11 cellular contexts compared by ENCODE assay signal in the genomic region with DNA sequence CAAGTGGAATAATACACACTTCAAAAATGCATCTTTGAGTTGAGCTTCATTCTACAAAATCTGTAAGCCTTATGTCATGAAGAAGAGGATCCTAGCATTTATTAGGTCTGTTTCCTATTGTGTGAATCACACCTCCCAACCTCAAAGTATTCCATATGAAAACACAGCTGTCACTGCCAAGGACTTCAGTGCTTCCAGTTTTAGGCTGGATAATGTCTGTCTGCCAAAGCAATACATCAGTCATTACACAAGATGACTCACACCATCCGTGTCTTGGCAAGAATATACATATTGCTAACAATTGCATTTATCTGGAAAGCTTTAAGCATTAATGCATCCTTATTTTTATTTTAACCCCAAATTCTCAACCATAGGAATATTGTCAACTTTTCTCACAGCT.
DNase-seq lines count a peak whose midpoint lies in the region; ATAC-seq, FAIRE-seq and TF ChIP-seq lines count a peak whose summit lies in the region.
"Had no signal": no experiment of that assay in that cellular context is flagged by ENCODE, and none has a peak within 500 bp of the region (broad histone marks: within the 10 kb centered on the region; RNA-seq: fewer than 3 reads in every experiment).

No MANE protein-coding gene starts in this region.

- DNase-seq in GM23248 (peak; percentile 0), NCI-H345 treated with DMSO at 0.1 percent for 48 hours (lab: John Stamatoyannopoulos, UW; ENCODE audit: unreplicated experiment) (peak; percentile 16), bronchial epithelial cell (ENCODE audit: low read depth) (peak; percentile 68), neuronal stem cell (ENCODE audit: low spot score) (no peak), erythroblast (lab: John Stamatoyannopoulos, UW) (no peak), esophagus muscularis mucosa (ENCODE audit: extremely low spot score) (no peak), EL (no peak)
- DNase-seq in activated CD8-positive, alpha-beta memory T cell treated with anti-CD3 and anti-CD28 coated beads, Interleukin-2, amount 10 ng/mL, durations not matched to agents 7 days and 5 days = no peak
- DNase-seq: activated CD4-positive, alpha-beta T cell treated with anti-CD3 and anti-CD28 coated beads, Interleukin-2, amount 50 U/mL, for 1 hour; activated gamma-delta T cell treated with Interleukin-2 at 50 U/mL for 16 hours; NCI-H1436 treated with DMSO at 0.1 percent for 48 hours had no signal

- intact Hi-C loops in esophagus muscularis mucosa (cut with DNase I) = no loop called here

- no peak for TF ChIP-seq EP300 in esophagus muscularis mucosa (IDR thresholded peaks at IDR 0.05)

- in situ Hi-C loops in GM23248 (cut with MboI) = no loop called here

- H3K36me3 Mint-ChIP-seq in activated CD8-positive, alpha-beta memory T cell treated with anti-CD3 and anti-CD28 coated beads, Interleukin-2, amount 10 ng/mL, durations not matched to agents 7 days and 5 days = no peaks in the 10 kb centered on the region

- no peak overlapping the region for H3K27ac Mint-ChIP-seq in activated CD8-positive, alpha-beta memory T cell treated with anti-CD3 and anti-CD28 coated beads, Interleukin-2, amount 10 ng/mL, durations not matched to agents 7 days and 5 days

- FAIRE-seq in bronchial epithelial cell (lab: Jason Lieb, UNC) = no peak

- H2AK5ac ChIP-seq in neuronal stem cell (ENCODE audit: low read depth, low read length) = no peak overlapping the region

- H3K4ac ChIP-seq in neuronal stem cell (ENCODE audit: low read length) = no peak overlapping the region

- H4K91ac ChIP-seq in neuronal stem cell (ENCODE audit: low read depth, low read length, poor library complexity) = no peak overlapping the region

- no peak overlapping the region for H3K14ac ChIP-seq in neuronal stem cell (ENCODE audit: low read length)

- no peak overlapping the region for H3K18ac ChIP-seq in neuronal stem cell (ENCODE audit: low read length)

- no peak overlapping the region for H2AFZ ChIP-seq in GM23248
- peak overlapping the region; percentile 22 for H2AFZ ChIP-seq in neuronal stem cell (ENCODE audit: low read length)

- H3K27me3 ChIP-seq in GM23248 (replicated peaks; ENCODE audit: insufficient read depth) (no peaks in the 10 kb centered on the region), bronchial epithelial cell (ENCODE audit: control insufficient read depth, insufficient read depth, low read length) (no peaks in the 10 kb centered on the region), neuronal stem cell (ENCODE audit: control insufficient read depth in 3 of 3, insufficient read depth in 3 of 3, low read depth in 1 of 3, low read length in 3 of 3) (no peaks in the 10 kb centered on the region), esophagus muscularis mucosa (no peaks in the 10 kb centered on the region)

- no peak for ATAC-seq in activated CD8-positive, alpha-beta memory T cell treated with anti-CD3 and anti-CD28 coated beads, Interleukin-2, amount 10 ng/mL, durations not matched to agents 7 days and 5 days

- H3K9ac ChIP-seq in GM23248 = no peak overlapping the region
- no peak overlapping the region for H3K9ac ChIP-seq in neuronal stem cell (ENCODE audit: low read depth, low read length, poor library complexity)

- H3K23ac ChIP-seq in neuronal stem cell (ENCODE audit: low read depth, low read length, poor library complexity) = no peak overlapping the region

- H2BK15ac ChIP-seq in neuronal stem cell (ENCODE audit: low read length) = no peak overlapping the region

- H3K4me3 ChIP-seq in GM23248 = no peak overlapping the region
- H3K4me3 ChIP-seq in bronchial epithelial cell (ENCODE audit: low read depth, low read length) = no peak overlapping the region
- no peak overlapping the region for H3K4me3 ChIP-seq in neuronal stem cell (ENCODE audit: low read length in 2 of 2)
- H3K4me3 ChIP-seq in esophagus muscularis mucosa = no peak overlapping the region

- TF ChIP-seq CTCF in bronchial epithelial cell (IDR thresholded peaks at IDR 0.05; ENCODE audit: insufficient read depth, low read length, severe bottlenecking) = no peak
- no peak for TF ChIP-seq CTCF in esophagus muscularis mucosa (IDR thresholded peaks at IDR 0.05)

- no peaks in the 10 kb centered on the region for H3F3A ChIP-seq in GM23248 (ENCODE audit: insufficient read depth)

- H3K9me2 ChIP-seq in GM23248 (ENCODE audit: insufficient read depth) = no peaks in the 10 kb centered on the region

- no peak overlapping the region for H4K8ac ChIP-seq in neuronal stem cell (ENCODE audit: low read depth, low read length)

- H2BK5ac ChIP-seq in neuronal stem cell (ENCODE audit: low read length) = no peak overlapping the region

- no peaks in the 10 kb centered on the region for H4K20me1 ChIP-seq in GM23248 (ENCODE audit: insufficient read depth)

- WGBS in GM23248 (ENCODE audit: low coverage in 1 of 2, low lambda C conversion rate in 2 of 2, missing lambda C conversion rate in 2 of 2), 2 experiments = 0% methylated on average over 1 of the region's 1 CpG
- no CpG with 5 or more reads among the region's 1 CpG for WGBS in neuronal stem cell (ENCODE audit: extremely low coverage in 2 of 2, insufficient read length in 2 of 2, insufficient replicate concordance in 1 of 2), 2 donors
- WGBS in esophagus muscularis mucosa = 13% methylated on average over 1 of the region's 1 CpG

- CTCF ChIA-PET in activated CD8-positive, alpha-beta memory T cell treated with anti-CD3 and anti-CD28 coated beads, Interleukin-2, amount 10 ng/mL, durations not matched to agents 7 days and 5 days (lab: Charles Lee) = no interaction called here

- H3K4me2 ChIP-seq in GM23248 (ENCODE audit: unreplicated experiment) (no peak overlapping the region), neuronal stem cell (ENCODE audit: insufficient read depth, low read length, poor library complexity, severe bottlenecking) (no peak overlapping the region)

- no peak overlapping the region for H2BK120ac ChIP-seq in neuronal stem cell (ENCODE audit: low read depth, low read length)

- H3K9me3 ChIP-seq in GM23248 (ENCODE audit: low read depth) (peaks cover 5% of the 10 kb centered on the region), neuronal stem cell (replicated peaks in 1 of 2; ENCODE audit: control insufficient read depth in 2 of 2, insufficient read depth in 1 of 2, low read depth in 1 of 2, low read length in 2 of 2) (no peaks in the 10 kb centered on the region), esophagus muscularis mucosa (no peaks in the 10 kb centered on the region)

- H3K4me1 ChIP-seq in GM23248 (ENCODE audit: insufficient read depth) = no peaks in the 10 kb centered on the region
- H3K4me1 ChIP-seq in neuronal stem cell (ENCODE audit: control insufficient read depth in 2 of 2, insufficient read depth in 1 of 2, low read depth in 1 of 2, low read length in 2 of 2) = no peaks in the 10 kb centered on the region
- H3K4me1 ChIP-seq in esophagus muscularis mucosa = peaks cover 0 to 8% (median 3%) of the 10 kb centered on the region in 4 donors

- peaks cover 5% of the 10 kb centered on the region for H3K9me3 Mint-ChIP-seq in activated CD8-positive, alpha-beta memory T cell treated with anti-CD3 and anti-CD28 coated beads, Interleukin-2, amount 10 ng/mL, durations not matched to agents 7 days and 5 days (ENCODE audit: low read depth)

- no peaks in the 10 kb centered on the region for H3K27me3 Mint-ChIP-seq in activated CD8-positive, alpha-beta memory T cell treated with anti-CD3 and anti-CD28 coated beads, Interleukin-2, amount 10 ng/mL, durations not matched to agents 7 days and 5 days

- H3K36me3 ChIP-seq in GM23248 (ENCODE audit: low read depth) (no peaks in the 10 kb centered on the region), bronchial epithelial cell (ENCODE audit: control insufficient read depth, insufficient read depth, low read length) (no peaks in the 10 kb centered on the region), neuronal stem cell (replicated peaks in 1 of 2; ENCODE audit: control insufficient read depth in 2 of 2, insufficient read depth in 2 of 2, low read length in 2 of 2) (no peaks in the 10 kb centered on the region), esophagus muscularis mucosa (no peaks in the 10 kb centered on the region)

- H3K27ac ChIP-seq in GM23248 (no peak overlapping the region), neuronal stem cell (replicated peaks; ENCODE audit: low read length) (no peak overlapping the region), esophagus muscularis mucosa (replicated peaks in 1 of 4) (no peak overlapping the region)

- H3K4me1 Mint-ChIP-seq in activated CD8-positive, alpha-beta memory T cell treated with anti-CD3 and anti-CD28 coated beads, Interleukin-2, amount 10 ng/mL, durations not matched to agents 7 days and 5 days = no peaks in the 10 kb centered on the region

- no peak overlapping the region for H3K4me3 Mint-ChIP-seq in activated CD8-positive, alpha-beta memory T cell treated with anti-CD3 and anti-CD28 coated beads, Interleukin-2, amount 10 ng/mL, durations not matched to agents 7 days and 5 days

- no peaks in the 10 kb centered on the region for H3K79me1 ChIP-seq in neuronal stem cell (ENCODE audit: low read depth, low read length)

- no peak overlapping the region for H2BK12ac ChIP-seq in neuronal stem cell (ENCODE audit: low read length)

- no peak for TF ChIP-seq POLR2A in erythroblast (IDR thresholded peaks at IDR 0.05; ENCODE audit: low read length)
- no peak for TF ChIP-seq POLR2A in esophagus muscularis mucosa (IDR thresholded peaks at IDR 0.05; ENCODE audit: low read depth)

- no peaks in the 10 kb centered on the region for H3K79me2 ChIP-seq in GM23248 (ENCODE audit: insufficient read depth)

Comparison
In these comparisons a context has a peak if more than half of its experiments do, and no peak if none do; other contexts are left out.
1. DNase-seq: peak in GM23248 (single experiment), NCI-H345 treated with DMSO at 0.1 percent for 48 hours (single experiment) and bronchial epithelial cell (single experiment); none in neuronal stem cell (single experiment), erythroblast (0 of 2), esophagus muscularis mucosa (single experiment), EL (single experiment) and activated CD8-positive, alpha-beta memory T cell treated with anti-CD3 and anti-CD28 coated beads, Interleukin-2, amount 10 ng/mL, durations not matched to agents 7 days and 5 days (single experiment).